ENCODE assay signal across 1 cellular context in genomic region chr21:33684068-33684467, GRCh38.
TF ChIP-seq lines count a peak whose summit lies in the region.

No MANE protein-coding gene starts in this region.

TF ChIP-seq in H1, 55 proteins besides CTCF, POLR2A, EP300 and RAD21 (continued from another document):
- no peak for TF ChIP-seq ATF2 (IDR thresholded peaks at IDR 0.05; ENCODE audit: low read length)
- no peak for TF ChIP-seq BACH1 (IDR thresholded peaks at IDR 0.05; ENCODE audit: low read length)
- TF ChIP-seq TCF12 (IDR thresholded peaks at IDR 0.05; ENCODE audit: low read depth, low read length): no peak
- TF ChIP-seq, protein P1, sequence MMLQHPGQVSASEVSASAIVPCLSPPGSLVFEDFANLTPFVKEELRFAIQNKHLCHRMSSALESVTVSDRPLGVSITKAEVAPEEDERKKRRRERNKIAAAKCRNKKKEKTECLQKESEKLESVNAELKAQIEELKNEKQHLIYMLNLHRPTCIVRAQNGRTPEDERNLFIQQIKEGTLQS (IDR thresholded peaks at IDR 0.05; ENCODE audit: insufficient read depth, low read depth, low read length): no peak
- no peak for TF ChIP-seq SP4 (IDR thresholded peaks at IDR 0.05; ENCODE audit: low read length)
- TF ChIP-seq NANOG (IDR thresholded peaks at IDR 0.05; ENCODE audit: insufficient read depth, low read depth, low read length, poor library complexity, severe bottlenecking): no peak
- no peak for TF ChIP-seq ZNF274 (IDR thresholded peaks at IDR 0.05; ENCODE audit: borderline replicate concordance, extremely low read depth, low read length)
